In genomic region chr20:46699651-46700359, GRCh38 we compare ENCODE assay signal across 9 cellular contexts. TPM values are rescaled to one million over a fixed set of nuclear protein-coding genes. Genes with fewer than 3 reads are reported as not detected.
DNase-seq lines count a peak whose midpoint lies in the region; TF ChIP-seq lines count a peak whose summit lies in the region.
"Had no signal": no experiment of that assay in that cellular context is flagged by ENCODE, and none has a peak within 500 bp of the region (broad histone marks: within the 10 kb centered on the region; RNA-seq: fewer than 3 reads in every experiment).

No MANE protein-coding gene starts in this region.

- H3K79me2 ChIP-seq in parathyroid adenoma: no peaks in the 10 kb centered on the region

- H3K4me2 ChIP-seq in parathyroid adenoma (ENCODE audit: low read length): no peak overlapping the region
- H3K4me2 ChIP-seq: BLaER1 treated with 17β-estradiol and CSF1 and Interleukin-3, amounts not matched to agents 10 nM and 100 nM had no signal

- DNase-seq in NCI-H510A treated with DMSO at 0.1 percent for 48 hours (lab: John Stamatoyannopoulos, UW) (peak; percentile 17), NCI-H510A (lab: John Stamatoyannopoulos, UW) (no peak), NOMO-1 treated with DMSO at 0.1 percent for 48 hours (lab: John Stamatoyannopoulos, UW; ENCODE audit: unreplicated experiment) (peak; percentile 61), colonic mucosa (no peak), T-helper 9 cell (no peak), mesenteric fat pad (ENCODE audit: low spot score) (no peak)
- no peak for DNase-seq in T-helper 2 cell treated with Interferon-gamma antibody and Interleukin-4, amounts not matched to agents 5 μg/mL and 100 μg/mL, for 36 hours (ENCODE audit: low spot score)

- no peaks in the 10 kb centered on the region for H3K9me3 Mint-ChIP-seq in T-helper 2 cell treated with Interferon-gamma antibody and Interleukin-4, amounts not matched to agents 5 μg/mL and 100 μg/mL, for 36 hours

- TF ChIP-seq CTCF in colonic mucosa (IDR thresholded peaks at IDR 0.05) (peak; percentile 50), parathyroid adenoma (IDR thresholded peaks at IDR 0.05) (peak; percentile 17)

- H3K27me3 Mint-ChIP-seq in T-helper 2 cell treated with Interferon-gamma antibody and Interleukin-4, amounts not matched to agents 5 μg/mL and 100 μg/mL, for 36 hours (ENCODE audit: low read depth): peaks cover 15% of the 10 kb centered on the region

- H3K27ac Mint-ChIP-seq in T-helper 2 cell treated with Interferon-gamma antibody and Interleukin-4, amounts not matched to agents 5 μg/mL and 100 μg/mL, for 36 hours: no peak overlapping the region

- intact Hi-C loops in colonic mucosa (cut with DNase I): loop anchor here (5.0 kb wide), 1 partner anchor 178 kb away; no protein-coding TSS in a partner anchor

- H3K36me3 Mint-ChIP-seq in T-helper 2 cell treated with Interferon-gamma antibody and Interleukin-4, amounts not matched to agents 5 μg/mL and 100 μg/mL, for 36 hours (ENCODE audit: low read depth): no peaks in the 10 kb centered on the region

- no peak overlapping the region for H3K4me3 ChIP-seq in colonic mucosa
- no peak overlapping the region for H3K4me3 ChIP-seq in parathyroid adenoma (ENCODE audit: low read depth, low read length)
- H3K4me3 ChIP-seq: BLaER1 treated with 17β-estradiol and CSF1 and Interleukin-3, amounts not matched to agents 10 nM and 100 nM had no signal

- H2AFZ ChIP-seq in parathyroid adenoma: no peak overlapping the region

- no peak overlapping the region for H3K4me3 Mint-ChIP-seq in T-helper 2 cell treated with Interferon-gamma antibody and Interleukin-4, amounts not matched to agents 5 μg/mL and 100 μg/mL, for 36 hours

- no peaks in the 10 kb centered on the region for H3K4me1 ChIP-seq in colonic mucosa
- H3K4me1 ChIP-seq in parathyroid adenoma: no peaks in the 10 kb centered on the region

- no peak overlapping the region for H3K9ac ChIP-seq in colonic mucosa (ENCODE audit: low read depth in 2 of 2, low read length in 2 of 2)
- H3K9ac ChIP-seq in parathyroid adenoma: no peak overlapping the region
- H3K9ac ChIP-seq: BLaER1 treated with 17β-estradiol and CSF1 and Interleukin-3, amounts not matched to agents 10 nM and 100 nM had no signal

- H3K4me1 Mint-ChIP-seq in T-helper 2 cell treated with Interferon-gamma antibody and Interleukin-4, amounts not matched to agents 5 μg/mL and 100 μg/mL, for 36 hours (ENCODE audit: low read depth): peaks cover under 1% of the 10 kb centered on the region

- H3K27ac ChIP-seq in colonic mucosa (no peak overlapping the region), parathyroid adenoma (no peak overlapping the region)
- H3K27ac ChIP-seq: BLaER1 treated with 17β-estradiol and CSF1 and Interleukin-3, amounts not matched to agents 10 nM and 100 nM had no signal

- H3K27me3 ChIP-seq in colonic mucosa (no peaks in the 10 kb centered on the region), parathyroid adenoma (ENCODE audit: control insufficient read depth, insufficient read depth, low read length) (no peaks in the 10 kb centered on the region)
- H3K27me3 ChIP-seq: BLaER1 treated with 17β-estradiol and CSF1 and Interleukin-3, amounts not matched to agents 10 nM and 100 nM had no signal

- no peaks in the 10 kb centered on the region for H3K36me3 ChIP-seq in colonic mucosa
- no peaks in the 10 kb centered on the region for H3K36me3 ChIP-seq in parathyroid adenoma (ENCODE audit: control insufficient read depth, insufficient read depth, low read length)
- H3K36me3 ChIP-seq: BLaER1 treated with 17β-estradiol and CSF1 and Interleukin-3, amounts not matched to agents 10 nM and 100 nM had no signal

- H3K9me3 ChIP-seq in colonic mucosa (no peaks in the 10 kb centered on the region), parathyroid adenoma (ENCODE audit: control insufficient read depth, low read length) (no peaks in the 10 kb centered on the region)

RNA-seq across cellular contexts. Expression of gene SLC2A10, which starts 9.6 kb away (rescaled TPM):
- total RNA-seq in colonic mucosa (10 to 100 TPM; 28.3 to 43.6 TPM), mesenteric fat pad (13.1 TPM)

RNA-seq across cellular contexts. Expression of gene TP53RK, which starts 10.6 kb away (rescaled TPM):
- 10 to 100 TPM in 1 of 2 donors, 1 to 10 TPM in 1; 9.2 to 11.1 TPM for total RNA-seq in colonic mucosa
- total RNA-seq in mesenteric fat pad: 9.9 TPM

RNA-seq across cellular contexts. Expression of gene SLC13A3, which starts 48.5 kb away (rescaled TPM):
- total RNA-seq in colonic mucosa (under 1 TPM; 0.08 to 0.25 TPM), mesenteric fat pad (1.5 TPM)

Comparison
In these comparisons a context has a peak if more than half of its experiments do, and no peak if none do; other contexts are left out.
1. DNase-seq: peak in NCI-H510A treated with DMSO at 0.1 percent for 48 hours (single experiment) and NOMO-1 treated with DMSO at 0.1 percent for 48 hours (single experiment); none in NCI-H510A (single experiment), colonic mucosa (single experiment), T-helper 9 cell (single experiment), mesenteric fat pad (single experiment) and T-helper 2 cell treated with Interferon-gamma antibody and Interleukin-4, amounts not matched to agents 5 μg/mL and 100 μg/mL, for 36 hours (single experiment).